ENCODE assay signal across 2 cellular contexts in the genomic region with DNA sequence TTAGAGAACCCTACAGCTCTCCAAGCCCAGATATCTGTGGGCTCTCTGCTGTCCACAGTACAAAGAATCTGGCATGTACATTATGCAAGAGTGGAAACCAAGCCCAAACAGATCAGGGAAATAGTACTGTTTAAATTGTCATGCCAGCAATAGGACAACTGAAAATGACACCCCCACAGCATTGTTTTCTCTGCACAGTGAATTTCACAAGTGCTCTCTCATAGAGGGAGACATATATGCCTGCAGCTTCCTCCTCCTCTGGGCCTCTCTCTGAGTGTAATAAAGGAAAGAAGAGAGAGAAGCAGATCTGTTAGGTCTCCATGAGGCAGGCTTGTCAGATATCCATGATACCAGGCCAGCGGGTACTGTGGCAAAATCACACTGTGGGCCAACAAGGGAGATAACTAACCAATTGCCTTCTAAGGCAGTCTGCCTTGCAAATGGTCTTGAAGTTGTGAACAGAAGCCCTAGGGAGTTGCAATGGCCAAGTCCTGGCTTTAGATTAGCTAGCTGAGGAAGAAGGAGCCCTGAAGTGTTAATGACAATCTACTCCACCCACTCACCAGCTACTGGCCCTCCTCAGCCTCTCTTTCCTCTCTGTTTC.
TF ChIP-seq lines count a peak whose summit lies in the region.

No MANE protein-coding gene starts in this region.

TF ChIP-seq in A549, 52 proteins besides CTCF, POLR2A, EP300 and RAD21 (continued from another document):
- TF ChIP-seq, protein P1, sequence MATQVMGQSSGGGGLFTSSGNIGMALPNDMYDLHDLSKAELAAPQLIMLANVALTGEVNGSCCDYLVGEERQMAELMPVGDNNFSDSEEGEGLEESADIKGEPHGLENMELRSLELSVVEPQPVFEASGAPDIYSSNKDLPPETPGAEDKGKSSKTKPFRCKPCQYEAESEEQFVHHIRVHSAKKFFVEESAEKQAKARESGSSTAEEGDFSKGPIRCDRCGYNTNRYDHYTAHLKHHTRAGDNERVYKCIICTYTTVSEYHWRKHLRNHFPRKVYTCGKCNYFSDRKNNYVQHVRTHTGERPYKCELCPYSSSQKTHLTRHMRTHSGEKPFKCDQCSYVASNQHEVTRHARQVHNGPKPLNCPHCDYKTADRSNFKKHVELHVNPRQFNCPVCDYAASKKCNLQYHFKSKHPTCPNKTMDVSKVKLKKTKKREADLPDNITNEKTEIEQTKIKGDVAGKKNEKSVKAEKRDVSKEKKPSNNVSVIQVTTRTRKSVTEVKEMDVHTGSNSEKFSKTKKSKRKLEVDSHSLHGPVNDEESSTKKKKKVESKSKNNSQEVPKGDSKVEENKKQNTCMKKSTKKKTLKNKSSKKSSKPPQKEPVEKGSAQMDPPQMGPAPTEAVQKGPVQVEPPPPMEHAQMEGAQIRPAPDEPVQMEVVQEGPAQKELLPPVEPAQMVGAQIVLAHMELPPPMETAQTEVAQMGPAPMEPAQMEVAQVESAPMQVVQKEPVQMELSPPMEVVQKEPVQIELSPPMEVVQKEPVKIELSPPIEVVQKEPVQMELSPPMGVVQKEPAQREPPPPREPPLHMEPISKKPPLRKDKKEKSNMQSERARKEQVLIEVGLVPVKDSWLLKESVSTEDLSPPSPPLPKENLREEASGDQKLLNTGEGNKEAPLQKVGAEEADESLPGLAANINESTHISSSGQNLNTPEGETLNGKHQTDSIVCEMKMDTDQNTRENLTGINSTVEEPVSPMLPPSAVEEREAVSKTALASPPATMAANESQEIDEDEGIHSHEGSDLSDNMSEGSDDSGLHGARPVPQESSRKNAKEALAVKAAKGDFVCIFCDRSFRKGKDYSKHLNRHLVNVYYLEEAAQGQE (IDR thresholded peaks at IDR 0.05), result no peak
- TF ChIP-seq HOXA7 (CRISPR knock-in tag; IDR thresholded peaks at IDR 0.05) (no peak), PHF8 (IDR thresholded peaks at IDR 0.05; ENCODE audit: borderline replicate concordance, low read depth) (no peak), FOSB (CRISPR knock-in tag; IDR thresholded peaks at IDR 0.05) (no peak), NPAS2 (CRISPR knock-in tag; IDR thresholded peaks at IDR 0.05; ENCODE audit: borderline replicate concordance) (no peak), HOXB5 (CRISPR knock-in tag; IDR thresholded peaks at IDR 0.05) (no peak), POLR2AphosphoS2 (conservative IDR thresholded peaks at IDR 0.05; ENCODE audit: low read length) (no peak)
- TF ChIP-seq, protein P2, sequence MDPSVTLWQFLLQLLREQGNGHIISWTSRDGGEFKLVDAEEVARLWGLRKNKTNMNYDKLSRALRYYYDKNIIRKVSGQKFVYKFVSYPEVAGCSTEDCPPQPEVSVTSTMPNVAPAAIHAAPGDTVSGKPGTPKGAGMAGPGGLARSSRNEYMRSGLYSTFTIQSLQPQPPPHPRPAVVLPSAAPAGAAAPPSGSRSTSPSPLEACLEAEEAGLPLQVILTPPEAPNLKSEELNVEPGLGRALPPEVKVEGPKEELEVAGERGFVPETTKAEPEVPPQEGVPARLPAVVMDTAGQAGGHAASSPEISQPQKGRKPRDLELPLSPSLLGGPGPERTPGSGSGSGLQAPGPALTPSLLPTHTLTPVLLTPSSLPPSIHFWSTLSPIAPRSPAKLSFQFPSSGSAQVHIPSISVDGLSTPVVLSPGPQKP (IDR thresholded peaks at IDR 0.05; ENCODE audit: low read depth, low read length), result no peak

TF ChIP-seq in WTC11, 78 proteins besides CTCF, POLR2A, EP300 and RAD21 (continued from another document):
- TF ChIP-seq, protein P3, sequence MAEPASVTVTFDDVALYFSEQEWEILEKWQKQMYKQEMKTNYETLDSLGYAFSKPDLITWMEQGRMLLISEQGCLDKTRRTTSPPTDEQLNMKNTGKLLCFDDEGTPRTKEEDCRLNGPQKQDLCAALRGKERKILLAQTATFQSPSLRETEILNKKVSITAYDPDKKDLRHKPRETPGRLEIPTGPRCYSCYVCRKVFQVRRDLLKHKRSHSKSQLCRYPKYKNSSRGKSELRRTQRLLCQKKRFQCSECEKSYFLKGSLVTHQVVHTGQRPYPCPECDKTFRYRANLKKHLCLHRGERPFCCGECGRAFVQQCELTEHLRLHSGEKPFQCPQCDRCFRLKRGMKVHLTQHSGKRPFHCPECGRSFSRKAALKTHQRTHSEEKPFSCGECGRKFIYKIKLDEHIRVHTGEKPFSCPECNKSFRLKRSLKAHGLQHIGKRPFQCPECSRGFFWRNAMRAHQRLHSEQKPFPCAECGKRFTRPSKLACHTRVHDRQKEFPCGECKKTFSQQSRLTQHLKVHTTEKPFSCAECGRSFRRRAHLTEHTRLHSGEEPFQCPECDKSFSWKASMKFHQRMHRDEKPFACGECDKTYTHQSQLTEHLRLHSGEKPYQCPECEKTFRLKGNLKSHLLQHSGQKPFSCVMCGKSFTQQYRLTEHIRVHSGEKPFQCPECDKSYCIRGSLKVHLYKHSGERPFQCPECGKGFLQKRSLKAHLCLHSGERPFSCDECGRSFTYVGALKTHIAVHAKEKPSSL (CRISPR knock-in tag; conservative IDR thresholded peaks at IDR 0.05), result no peak
- TF ChIP-seq ELF4 (CRISPR knock-in tag; IDR thresholded peaks at IDR 0.05; ENCODE audit: low read depth), result no peak
- no peak for TF ChIP-seq NFYB (CRISPR knock-in tag; conservative IDR thresholded peaks at IDR 0.05; ENCODE audit: low read depth)
- TF ChIP-seq, protein P4, sequence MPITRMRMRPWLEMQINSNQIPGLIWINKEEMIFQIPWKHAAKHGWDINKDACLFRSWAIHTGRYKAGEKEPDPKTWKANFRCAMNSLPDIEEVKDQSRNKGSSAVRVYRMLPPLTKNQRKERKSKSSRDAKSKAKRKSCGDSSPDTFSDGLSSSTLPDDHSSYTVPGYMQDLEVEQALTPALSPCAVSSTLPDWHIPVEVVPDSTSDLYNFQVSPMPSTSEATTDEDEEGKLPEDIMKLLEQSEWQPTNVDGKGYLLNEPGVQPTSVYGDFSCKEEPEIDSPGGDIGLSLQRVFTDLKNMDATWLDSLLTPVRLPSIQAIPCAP (CRISPR knock-in tag; IDR thresholded peaks at IDR 0.05), result no peak
